ENCODE assay signal across 8 cellular contexts in genomic region chr4:38670939-38671593, GRCh38. TPM values are rescaled to one million over a fixed set of nuclear protein-coding genes. Genes with fewer than 3 reads are reported as not detected.
DNase-seq lines count a peak whose midpoint lies in the region; ATAC-seq and TF ChIP-seq lines count a peak whose summit lies in the region.

No MANE protein-coding gene starts in this region.

- peak; percentile 4 for DNase-seq in NCI-H146 (lab: John Stamatoyannopoulos, UW)
- DNase-seq in NCI-H146 treated with DMSO at 0.1 percent for 48 hours (lab: John Stamatoyannopoulos, UW; ENCODE audit: unreplicated experiment): no peak
- peak; percentile 9 for DNase-seq in NAMALWA (ENCODE audit: low spot score)
- DNase-seq in epithelial cell of esophagus (ENCODE audit: low read depth): no peak
- no peak for DNase-seq in smooth muscle cell (lab: John Stamatoyannopoulos, UW; ENCODE audit: unreplicated experiment)
- DNase-seq in NCI-H446 treated with DMSO at 0.1 percent for 48 hours (lab: John Stamatoyannopoulos, UW): no peak
- DNase-seq in stimulated activated CD4-positive, alpha-beta T cell treated with anti-CD3 and anti-CD28 coated beads, Interleukin-4, amount 100 ng/mL, for 24 hours: no peak

- peaks cover 59% of the 10 kb centered on the region for H4K20me1 ChIP-seq in smooth muscle cell (ENCODE audit: low read depth)

- peak overlapping the region; percentile 64 for H3K4me2 ChIP-seq in smooth muscle cell

- peak overlapping the region; percentile 99 for H3K27ac ChIP-seq in smooth muscle cell (ENCODE audit: low read depth)

- H3K4me3 ChIP-seq in epithelial cell of esophagus (ENCODE audit: low read length) (peak overlapping the region; percentile 21), smooth muscle cell (no peak overlapping the region)

- H3K36me3 ChIP-seq in smooth muscle cell (ENCODE audit: low read depth): no peaks in the 10 kb centered on the region

- H3F3A ChIP-seq in smooth muscle cell (ENCODE audit: low read depth): peaks cover 34% of the 10 kb centered on the region

- H3K9me3 ChIP-seq in smooth muscle cell (replicated peaks; ENCODE audit: low read depth): no peaks in the 10 kb centered on the region

- peaks cover 80% of the 10 kb centered on the region for H3K79me2 ChIP-seq in smooth muscle cell (ENCODE audit: low read depth)

- TF ChIP-seq CTCF in epithelial cell of esophagus (IDR thresholded peaks at IDR 0.05; ENCODE audit: insufficient read depth, low read depth, low read length, missing control alignments) (no peak), smooth muscle cell (IDR thresholded peaks at IDR 0.05; ENCODE audit: borderline replicate concordance, insufficient read depth, poor library complexity, severe bottlenecking) (no peak)

- peaks cover 82% of the 10 kb centered on the region for H3K4me1 ChIP-seq in smooth muscle cell (ENCODE audit: low read depth)

- no peak for ATAC-seq in GM18517 (IDR thresholded peaks at IDR 0.05; ENCODE audit: unreplicated experiment)

- H3K9ac ChIP-seq in smooth muscle cell (ENCODE audit: low read depth): no peak overlapping the region

- no peaks in the 10 kb centered on the region for H3K27me3 ChIP-seq in smooth muscle cell (ENCODE audit: low read depth)

- no peak overlapping the region for H2AFZ ChIP-seq in smooth muscle cell (ENCODE audit: low read depth)

- WGBS in smooth muscle cell (ENCODE audit: low lambda C conversion rate): 80% methylated on average over 10 of the region's 10 CpGs

RNA-seq across cellular contexts. Expression of gene KLF3, which starts 7.1 kb away (rescaled TPM):
- total RNA-seq in smooth muscle cell: 31.0 and 37.5 TPM in 2 replicates
- 25.9 and 26.0 TPM in 2 replicates for polyA plus RNA-seq in smooth muscle cell

Comparison
In these comparisons a context has a peak if more than half of its experiments do, and no peak if none do; other contexts are left out.
1. DNase-seq: peak in NCI-H146 (single experiment) and NAMALWA (single experiment); none in NCI-H146 treated with DMSO at 0.1 percent for 48 hours (single experiment), epithelial cell of esophagus (single experiment), smooth muscle cell (single experiment), NCI-H446 treated with DMSO at 0.1 percent for 48 hours (single experiment) and stimulated activated CD4-positive, alpha-beta T cell treated with anti-CD3 and anti-CD28 coated beads, Interleukin-4, amount 100 ng/mL, for 24 hours (single experiment).